18 cellular contexts compared by ENCODE assay signal in genomic region chr1:83791821-83792437, GRCh38.
DNase-seq lines count a peak whose midpoint lies in the region; ATAC-seq, FAIRE-seq and TF ChIP-seq lines count a peak whose summit lies in the region.
"Had no signal": no experiment of that assay in that cellular context is flagged by ENCODE, and none has a peak within 500 bp of the region (broad histone marks: within the 10 kb centered on the region; RNA-seq: fewer than 3 reads in every experiment).

No MANE protein-coding gene starts in this region.

- peak; percentile 20 for DNase-seq in A172 (ENCODE audit: low spot score)
- peak; percentile 13 for DNase-seq in H54 (ENCODE audit: insufficient read length, low spot score)
- peak; percentile 62 for DNase-seq in adipocyte (ENCODE audit: low read depth)
- peak; percentile 7 to 34 for DNase-seq in foreskin keratinocyte
- no peak for DNase-seq in omental fat pad (ENCODE audit: low spot score)
- DNase-seq in A673 (ENCODE audit: low spot score): no peak
- DNase-seq in NCI-H1105 treated with DMSO at 0.1 percent for 48 hours (lab: John Stamatoyannopoulos, UW): no peak
- DNase-seq: activated CD4-positive, alpha-beta T cell treated with anti-CD3 and anti-CD28 coated beads, Interleukin-2, amount 50 U/mL, for 1 hour; activated T-cell treated with anti-CD3 and anti-CD28 coated beads, Interleukin-2, amount 50 U/mL, for 4 hours; colonic mucosa; naive thymus-derived CD4-positive, alpha-beta T cell; NCI-H1048; psoas muscle had no signal

- no peaks in the 10 kb centered on the region for H3K36me3 ChIP-seq in adipocyte (ENCODE audit: control insufficient read depth, insufficient read depth, low read length, severe bottlenecking)
- H3K36me3 ChIP-seq in A673 (ENCODE audit: insufficient read depth, low read length, poor library complexity, severe bottlenecking): no peaks in the 10 kb centered on the region
- H3K36me3 ChIP-seq: colonic mucosa had no signal

- no peak for TF ChIP-seq CTCF in foreskin keratinocyte (conservative IDR thresholded peaks at IDR 0.05)
- no peak for TF ChIP-seq CTCF in omental fat pad (IDR thresholded peaks at IDR 0.05)
- TF ChIP-seq CTCF in A673 (conservative IDR thresholded peaks at IDR 0.05; ENCODE audit: low read depth, low read length): no peak

- TF ChIP-seq POLR2A in H54 (IDR thresholded peaks at IDR 0.05; ENCODE audit: low read depth, low read length): no peak

- H3K27ac ChIP-seq in foreskin keratinocyte: no peak overlapping the region
- H3K27ac ChIP-seq in A673 (ENCODE audit: low read depth, low read length, poor library complexity, severe bottlenecking): no peak overlapping the region
- H3K27ac ChIP-seq: A549, colonic mucosa, psoas muscle had no signal

- BruUV-seq in A673 (replicated peaks; lab: Mats Ljungman, UMichigan): no TSS peak

- POLR2A ChIA-PET in A673 (lab: Charles Lee; ENCODE audit: low non-redundant PET): no interaction called here

- H3K27me3 ChIP-seq in adipocyte (replicated peaks; ENCODE audit: control insufficient read depth, insufficient read depth, low read length) (no peaks in the 10 kb centered on the region), foreskin keratinocyte (no peaks in the 10 kb centered on the region), A673 (replicated peaks; ENCODE audit: insufficient read depth, low read depth, low read length, poor library complexity) (no peaks in the 10 kb centered on the region)
- H3K27me3 ChIP-seq: colonic mucosa had no signal

- H3K9me3 ChIP-seq in adipocyte (ENCODE audit: control insufficient read depth, low read length) (no peaks in the 10 kb centered on the region), A673 (ENCODE audit: low read depth, low read length, poor library complexity, severe bottlenecking) (no peaks in the 10 kb centered on the region)
- H3K9me3 ChIP-seq: A549, colonic mucosa, psoas muscle had no signal

- ATAC-seq in foreskin keratinocyte (peak; percentile 73), HG03159 (IDR thresholded peaks at IDR 0.05; ENCODE audit: unreplicated experiment) (no peak), omental fat pad (ENCODE audit: low FRiP score) (no peak)
- ATAC-seq: A549; activated T-cell treated with anti-CD3 and anti-CD28 coated beads, Interleukin-2, amount 50 U/mL, for 4 hours; naive thymus-derived CD4-positive, alpha-beta T cell; psoas muscle; Right ventricle myocardium inferior had no signal

- CTCF ChIA-PET in A673 (lab: Charles Lee): no interaction called here

- no peak overlapping the region for H3K9ac ChIP-seq in adipocyte (ENCODE audit: low read length)

- H3K4me3 ChIP-seq in adipocyte (ENCODE audit: low read length) (no peak overlapping the region), A673 (ENCODE audit: low read depth, low read length, poor library complexity, severe bottlenecking) (no peak overlapping the region)
- H3K4me3 ChIP-seq: A549, colonic mucosa, psoas muscle had no signal

- H3K4me1 ChIP-seq in adipocyte (ENCODE audit: control insufficient read depth, insufficient read depth, low read length): peaks cover 3% of the 10 kb centered on the region
- H3K4me1 ChIP-seq in foreskin keratinocyte: no peaks in the 10 kb centered on the region
- no peaks in the 10 kb centered on the region for H3K4me1 ChIP-seq in A673 (ENCODE audit: insufficient read depth, low read length, poor library complexity, severe bottlenecking)
- H3K4me1 ChIP-seq: A549, colonic mucosa, psoas muscle had no signal

- intact Hi-C loops in A673 (cut with micrococcal nuclease; ENCODE audit: unreplicated experiment): no loop called here

- peak; percentile 36 for FAIRE-seq in H54 (lab: Jason Lieb, UNC)
- FAIRE-seq: A549, G401.6, GM18507 had no signal

Comparison
In these comparisons a context has a peak if more than half of its experiments do, and no peak if none do; other contexts are left out.
1. DNase-seq: peak in A172 (single experiment), H54 (single experiment), adipocyte (single experiment) and foreskin keratinocyte (2 of 2); none in omental fat pad (single experiment), A673 (single experiment) and NCI-H1105 treated with DMSO at 0.1 percent for 48 hours (single experiment).